In genomic region chr12:27449011-27449410, GRCh38 we compare ENCODE assay signal across 35 cellular contexts. TPM values are rescaled to one million over a fixed set of nuclear protein-coding genes. Genes with fewer than 3 reads are reported as not detected.
"Had no signal": no experiment of that assay in that cellular context is flagged by ENCODE, and none has a peak within 500 bp of the region (broad histone marks: within the 10 kb centered on the region; RNA-seq: fewer than 3 reads in every experiment).

No MANE protein-coding gene starts in this region.

- FAIRE-seq: colon had no signal

- DNase-seq: activated CD4-positive, alpha-beta memory T cell treated with anti-CD3 and anti-CD28 coated beads for 36 hours; activated CD4-positive, alpha-beta T cell treated with anti-CD3 and anti-CD28 coated beads for 36 hours; activated CD4-positive, alpha-beta T cell treated with anti-CD3 and anti-CD28 coated beads, Interleukin-2, amount 10 ng/mL, durations not matched to agents 24 days and 14 days; activated CD4-positive, CD25-positive, alpha-beta regulatory T cell; activated CD4-positive, CD25-positive, alpha-beta regulatory T cell treated with anti-CD3 and anti-CD28 coated beads, Interleukin-2, amount 50 U/mL, for 72 hours; activated CD8-positive, alpha-beta memory T cell treated with anti-CD3 and anti-CD28 coated beads, Interleukin-2, amount 10 ng/mL, durations not matched to agents 7 days and 5 days; activated CD8-positive, alpha-beta memory T cell treated with anti-CD3 and anti-CD28 coated beads, Interleukin-2, amount 50 U/mL, for 4 hours; activated CD8-positive, alpha-beta T cell treated with anti-CD3 and anti-CD28 coated beads, Interleukin-2, amount 10 ng/mL, durations not matched to agents 7 days and 5 days; activated effector memory CD4-positive, alpha-beta T cell treated with anti-CD3 and anti-CD28 coated beads, Interleukin-2, amount 50 U/mL, for 16 hours; activated naive CD4-positive, alpha-beta T cell treated with anti-CD3 and anti-CD28 coated beads for 36 hours; activated naive CD8-positive, alpha-beta T cell treated with anti-CD3 and anti-CD28 coated beads for 36 hours; activated naive CD8-positive, alpha-beta T cell treated with anti-CD3 and anti-CD28 coated beads, Interleukin-2, amount 50 U/mL, for 24 hours; activated T-cell treated with anti-CD3 and anti-CD28 coated beads, Interleukin-2, amount 50 U/mL, for 1 hour; activated T-cell treated with anti-CD3 and anti-CD28 coated beads, Interleukin-2, amount 50 U/mL, for 48 hours; adrenal gland; amygdala; aorta; body of pancreas; caudate nucleus; cortex of kidney; dermis blood vessel endothelial cell; effector CD4-positive, alpha-beta T cell; effector memory CD8-positive, alpha-beta T cell; erythroblast; foreskin keratinocyte; gastrocnemius medialis; glutamatergic neuron; T-helper 2 cell had no signal

- H3K27me3 Mint-ChIP-seq: activated CD4-positive, alpha-beta T cell treated with anti-CD3 and anti-CD28 coated beads, Interleukin-2, amount 10 ng/mL, durations not matched to agents 24 days and 14 days; activated naive CD4-positive, alpha-beta T cell treated with anti-CD3 and anti-CD28 coated beads, Interleukin-2, amount 50 U/mL, for 24 hours had no signal

- H3K36me3 Mint-ChIP-seq: activated CD4-positive, alpha-beta memory T cell treated with anti-CD3 and anti-CD28 coated beads for 36 hours; activated naive CD8-positive, alpha-beta T cell treated with anti-CD3 and anti-CD28 coated beads for 36 hours had no signal

- H3K27ac Mint-ChIP-seq: activated CD4-positive, alpha-beta memory T cell treated with anti-CD3 and anti-CD28 coated beads for 36 hours; activated CD4-positive, alpha-beta T cell treated with anti-CD3 and anti-CD28 coated beads for 36 hours; activated CD4-positive, alpha-beta T cell treated with anti-CD3 and anti-CD28 coated beads, Interleukin-2, amount 10 ng/mL, durations not matched to agents 24 days and 14 days; activated CD8-positive, alpha-beta memory T cell treated with anti-CD3 and anti-CD28 coated beads, Interleukin-2, amount 10 ng/mL, durations not matched to agents 7 days and 5 days; activated CD8-positive, alpha-beta T cell treated with anti-CD3 and anti-CD28 coated beads, Interleukin-2, amount 10 ng/mL, durations not matched to agents 7 days and 5 days; activated naive CD4-positive, alpha-beta T cell treated with anti-CD3 and anti-CD28 coated beads for 36 hours; activated naive CD4-positive, alpha-beta T cell treated with anti-CD3 and anti-CD28 coated beads, Interleukin-2, amount 50 U/mL, for 24 hours; activated naive CD8-positive, alpha-beta T cell treated with anti-CD3 and anti-CD28 coated beads for 36 hours; activated naive CD8-positive, alpha-beta T cell treated with anti-CD3 and anti-CD28 coated beads, Interleukin-2, amount 50 U/mL, for 24 hours; activated T-helper 1 cell treated with anti-CD3 and anti-CD28 coated beads, Interleukin-12 subunit alpha, Interleukin-12 subunit beta, Interleukin-2, Interleukin-4 antibody, amounts not matched to agents 30 ng/mL and 10 ng/mL and 1 ng/mL, durations not matched to agents 14 hours and 24 hours and 36 hours; activated T-helper 2 cell treated with anti-CD3 and anti-CD28 coated beads, Interferon-gamma antibody, Interleukin-2, Interleukin-4, amounts not matched to agents 10 μg/mL and 5 μg/mL and 100 μg/mL, durations not matched to agents 14 hours and 24 hours and 36 hours; effector memory CD8-positive, alpha-beta T cell had no signal

- ATAC-seq: activated CD4-positive, alpha-beta T cell treated with anti-CD3 and anti-CD28 coated beads for 36 hours; activated CD8-positive, alpha-beta memory T cell treated with anti-CD3 and anti-CD28 coated beads, Interleukin-2, amount 10 ng/mL, durations not matched to agents 7 days and 5 days; activated CD8-positive, alpha-beta T cell treated with anti-CD3 and anti-CD28 coated beads, Interleukin-2, amount 10 ng/mL, durations not matched to agents 7 days and 5 days; activated naive CD8-positive, alpha-beta T cell treated with anti-CD3 and anti-CD28 coated beads, Interleukin-2, amount 50 U/mL, for 24 hours; body of pancreas; effector memory CD8-positive, alpha-beta T cell; foreskin keratinocyte; gastrocnemius medialis had no signal

- H3K4me3 ChIP-seq: adrenal gland, body of pancreas, esophagus muscularis mucosa, gastrocnemius medialis had no signal

- H3K4me1 Mint-ChIP-seq: activated CD4-positive, alpha-beta T cell treated with anti-CD3 and anti-CD28 coated beads for 36 hours; activated CD4-positive, alpha-beta T cell treated with anti-CD3 and anti-CD28 coated beads, Interleukin-2, amount 10 ng/mL, durations not matched to agents 24 days and 14 days; activated CD8-positive, alpha-beta memory T cell treated with anti-CD3 and anti-CD28 coated beads, Interleukin-2, amount 10 ng/mL, durations not matched to agents 7 days and 5 days; activated naive CD4-positive, alpha-beta T cell treated with anti-CD3 and anti-CD28 coated beads, Interleukin-2, amount 50 U/mL, for 24 hours; activated naive CD8-positive, alpha-beta T cell treated with anti-CD3 and anti-CD28 coated beads for 36 hours; activated naive CD8-positive, alpha-beta T cell treated with anti-CD3 and anti-CD28 coated beads, Interleukin-2, amount 50 U/mL, for 24 hours had no signal

- H3K4me1 ChIP-seq: adrenal gland, body of pancreas, foreskin keratinocyte, gastrocnemius medialis had no signal

- H3K27me3 ChIP-seq: adrenal gland, body of pancreas, esophagus muscularis mucosa, foreskin keratinocyte, gastrocnemius medialis had no signal

- H3K9me3 ChIP-seq: adrenal gland, gastrocnemius medialis had no signal

- H3K36me3 ChIP-seq: adrenal gland, esophagus muscularis mucosa, gastrocnemius medialis had no signal

- H3K4me3 Mint-ChIP-seq: activated CD4-positive, alpha-beta memory T cell treated with anti-CD3 and anti-CD28 coated beads for 36 hours; activated CD4-positive, alpha-beta T cell treated with anti-CD3 and anti-CD28 coated beads for 36 hours; activated CD4-positive, alpha-beta T cell treated with anti-CD3 and anti-CD28 coated beads, Interleukin-2, amount 10 ng/mL, durations not matched to agents 24 days and 14 days; activated CD8-positive, alpha-beta memory T cell treated with anti-CD3 and anti-CD28 coated beads, Interleukin-2, amount 10 ng/mL, durations not matched to agents 7 days and 5 days; activated CD8-positive, alpha-beta T cell treated with anti-CD3 and anti-CD28 coated beads, Interleukin-2, amount 10 ng/mL, durations not matched to agents 7 days and 5 days; activated naive CD4-positive, alpha-beta T cell treated with anti-CD3 and anti-CD28 coated beads for 36 hours; activated naive CD4-positive, alpha-beta T cell treated with anti-CD3 and anti-CD28 coated beads, Interleukin-2, amount 50 U/mL, for 24 hours; activated naive CD8-positive, alpha-beta T cell treated with anti-CD3 and anti-CD28 coated beads for 36 hours; activated naive CD8-positive, alpha-beta T cell treated with anti-CD3 and anti-CD28 coated beads, Interleukin-2, amount 50 U/mL, for 24 hours; activated T-helper 1 cell treated with anti-CD3 and anti-CD28 coated beads, Interleukin-12 subunit alpha, Interleukin-12 subunit beta, Interleukin-2, Interleukin-4 antibody, amounts not matched to agents 30 ng/mL and 10 ng/mL and 1 ng/mL, durations not matched to agents 14 hours and 24 hours and 36 hours; effector memory CD8-positive, alpha-beta T cell had no signal

- H3K27ac ChIP-seq: adrenal gland, body of pancreas, esophagus muscularis mucosa, foreskin keratinocyte, gastrocnemius medialis had no signal

- H3K9me3 Mint-ChIP-seq: activated naive CD4-positive, alpha-beta T cell treated with anti-CD3 and anti-CD28 coated beads, Interleukin-2, amount 50 U/mL, for 24 hours; activated naive CD8-positive, alpha-beta T cell treated with anti-CD3 and anti-CD28 coated beads, Interleukin-2, amount 50 U/mL, for 24 hours had no signal

RNA-seq across cellular contexts. Expression of gene SMCO2, which starts 2.5 kb away (rescaled TPM):
- total RNA-seq: activated CD8-positive, alpha-beta memory T cell treated with anti-CD3 and anti-CD28 coated beads for 36 hours; activated naive CD8-positive, alpha-beta T cell treated with anti-CD3 and anti-CD28 coated beads for 36 hours; body of pancreas; chondrocyte; esophagus muscularis mucosa; gastrocnemius medialis had no signal
